Comparison of ENCODE assay signal across 21 cellular contexts in genomic region chr21:25615880-25616279, GRCh38. TPM values are rescaled to one million over a fixed set of nuclear protein-coding genes. Genes with fewer than 3 reads are reported as not detected.
"Had no signal": no experiment of that assay in that cellular context is flagged by ENCODE, and none has a peak within 500 bp of the region (broad histone marks: within the 10 kb centered on the region; RNA-seq: fewer than 3 reads in every experiment).

No MANE protein-coding gene starts in this region.

- H3K27ac ChIP-seq: dorsolateral prefrontal cortex, prostate gland, sigmoid colon, skin epidermis, spleen, transverse colon, upper lobe of right lung, uterus had no signal

- H3K9me3 ChIP-seq: mucosa of descending colon, prostate gland, sigmoid colon, spleen, transverse colon, upper lobe of right lung, uterus had no signal

- H3K36me3 ChIP-seq: prostate gland, sigmoid colon, spleen, transverse colon, upper lobe of right lung, uterus had no signal

- H3K4me3 ChIP-seq: dorsolateral prefrontal cortex, mucosa of descending colon, prostate gland, sigmoid colon, skin epidermis, spleen, transverse colon, upper lobe of right lung, uterus had no signal

- H3K4me1 ChIP-seq: prostate gland, sigmoid colon, spleen, transverse colon, upper lobe of right lung, uterus had no signal

- DNase-seq: dorsolateral prefrontal cortex; effector CD4-positive, alpha-beta T cell; hypothalamus; immature natural killer cell; mesenchymal stem cell; mucosa of descending colon; naive thymus-derived CD8-positive, alpha-beta T cell; nephron progenitor cell; nucleus accumbens; right cardiac atrium; sigmoid colon; spleen; stimulated activated CD4-positive, alpha-beta T cell treated with anti-CD3 and anti-CD28 coated beads, Interleukin-4, amount 100 ng/mL, for 4 hours; stimulated activated naive CD8-positive, alpha-beta T cell treated with anti-CD3 and anti-CD28 coated beads, Interleukin-15, Interleukin-2, amounts not matched to agents 100 U/mL and 50 U/mL, for 24 hours; substantia nigra; transverse colon; upper lobe of right lung; uterus had no signal

- H3K27me3 ChIP-seq: dorsolateral prefrontal cortex, sigmoid colon, spleen, transverse colon, upper lobe of right lung, uterus had no signal

RNA-seq across cellular contexts. Expression of gene JAM2, which starts 23.2 kb away (rescaled TPM):
- polyA plus RNA-seq: immature natural killer cell, keratinocyte had no signal
